In genomic region chr1:219773110-219773509, GRCh38 we compare ENCODE assay signal across 1 cellular context.
TF ChIP-seq lines count a peak whose summit lies in the region.

No MANE protein-coding gene starts in this region.

TF ChIP-seq in GM23338, 12 proteins besides CTCF, POLR2A, EP300 and RAD21 (continued from another document):
- TF ChIP-seq ETS1 (IDR thresholded peaks at IDR 0.05): no peak
- TF ChIP-seq, protein P1, sequence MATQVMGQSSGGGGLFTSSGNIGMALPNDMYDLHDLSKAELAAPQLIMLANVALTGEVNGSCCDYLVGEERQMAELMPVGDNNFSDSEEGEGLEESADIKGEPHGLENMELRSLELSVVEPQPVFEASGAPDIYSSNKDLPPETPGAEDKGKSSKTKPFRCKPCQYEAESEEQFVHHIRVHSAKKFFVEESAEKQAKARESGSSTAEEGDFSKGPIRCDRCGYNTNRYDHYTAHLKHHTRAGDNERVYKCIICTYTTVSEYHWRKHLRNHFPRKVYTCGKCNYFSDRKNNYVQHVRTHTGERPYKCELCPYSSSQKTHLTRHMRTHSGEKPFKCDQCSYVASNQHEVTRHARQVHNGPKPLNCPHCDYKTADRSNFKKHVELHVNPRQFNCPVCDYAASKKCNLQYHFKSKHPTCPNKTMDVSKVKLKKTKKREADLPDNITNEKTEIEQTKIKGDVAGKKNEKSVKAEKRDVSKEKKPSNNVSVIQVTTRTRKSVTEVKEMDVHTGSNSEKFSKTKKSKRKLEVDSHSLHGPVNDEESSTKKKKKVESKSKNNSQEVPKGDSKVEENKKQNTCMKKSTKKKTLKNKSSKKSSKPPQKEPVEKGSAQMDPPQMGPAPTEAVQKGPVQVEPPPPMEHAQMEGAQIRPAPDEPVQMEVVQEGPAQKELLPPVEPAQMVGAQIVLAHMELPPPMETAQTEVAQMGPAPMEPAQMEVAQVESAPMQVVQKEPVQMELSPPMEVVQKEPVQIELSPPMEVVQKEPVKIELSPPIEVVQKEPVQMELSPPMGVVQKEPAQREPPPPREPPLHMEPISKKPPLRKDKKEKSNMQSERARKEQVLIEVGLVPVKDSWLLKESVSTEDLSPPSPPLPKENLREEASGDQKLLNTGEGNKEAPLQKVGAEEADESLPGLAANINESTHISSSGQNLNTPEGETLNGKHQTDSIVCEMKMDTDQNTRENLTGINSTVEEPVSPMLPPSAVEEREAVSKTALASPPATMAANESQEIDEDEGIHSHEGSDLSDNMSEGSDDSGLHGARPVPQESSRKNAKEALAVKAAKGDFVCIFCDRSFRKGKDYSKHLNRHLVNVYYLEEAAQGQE (IDR thresholded peaks at IDR 0.05; ENCODE audit: unreplicated experiment): no peak
- no peak for TF ChIP-seq POLR2AphosphoS5 (IDR thresholded peaks at IDR 0.05; ENCODE audit: low read depth)
